In genomic region chr2:16249269-16250055, GRCh38 we compare ENCODE assay signal across 23 cellular contexts.
DNase-seq lines count a peak whose midpoint lies in the region; ATAC-seq and TF ChIP-seq lines count a peak whose summit lies in the region.
"Had no signal": no experiment of that assay in that cellular context is flagged by ENCODE, and none has a peak within 500 bp of the region (broad histone marks: within the 10 kb centered on the region; RNA-seq: fewer than 3 reads in every experiment).

No MANE protein-coding gene starts in this region.

- H3K4me3 Mint-ChIP-seq in type B pancreatic cell (peak overlapping the region; percentile 13), T-helper 17 cell (no peak overlapping the region)
- H3K4me3 Mint-ChIP-seq: CD14-positive monocyte, IgD-negative memory B cell had no signal

- ATAC-seq in T-helper 17 cell = no peak

- peaks cover 4% of the 10 kb centered on the region for H3K9me3 Mint-ChIP-seq in type B pancreatic cell

- DNase-seq in H7 = peak; percentile 49
- DNase-seq in SW480 (ENCODE audit: low spot score) = peak; percentile 23
- peak; percentile 34 for DNase-seq in iPS-NIHi11 (ENCODE audit: low spot score)
- DNase-seq in type B pancreatic cell (ENCODE audit: extremely low spot score, unreplicated experiment) = no peak
- DNase-seq in activated naive CD4-positive, alpha-beta T cell treated with anti-CD3 and anti-CD28 coated beads, Interleukin-2, amount 50 U/mL, for 16 hours = no peak
- DNase-seq in NCI-H510A (lab: John Stamatoyannopoulos, UW) = no peak
- no peak for DNase-seq in T-helper 17 cell
- DNase-seq: ACHN; DMS 273 treated with DMSO at 0.1 percent for 48 hours; GF-D8; Karpas-422; NCI-H1048; NCI-H1436; NCI-H1930; NCI-H2171; NCI-H446 treated with DMSO at 0.1 percent for 48 hours; NCI-H748 treated with DMSO at 0.1 percent for 48 hours; NK-92 treated with Interleukin-12 subunit alpha and Interleukin-12 subunit beta, amount 100 ng/mL, for 24 hours; SHP77 had no signal

- no peaks in the 10 kb centered on the region for H3K27me3 ChIP-seq in H7 (ENCODE audit: control insufficient read depth, insufficient read depth, low read length)

- peaks cover 50% of the 10 kb centered on the region for H3K4me1 Mint-ChIP-seq in type B pancreatic cell (ENCODE audit: unreplicated experiment)
- no peaks in the 10 kb centered on the region for H3K4me1 Mint-ChIP-seq in T-helper 17 cell
- H3K4me1 Mint-ChIP-seq: CD14-positive monocyte had no signal

- no peak for TF ChIP-seq CTCF in type B pancreatic cell (conservative IDR thresholded peaks at IDR 0.05)

- H3K27me3 Mint-ChIP-seq in type B pancreatic cell (peaks cover 9% of the 10 kb centered on the region), T-helper 17 cell (peaks cover 4% of the 10 kb centered on the region)

- no peak overlapping the region for H3K4me3 ChIP-seq in H7 (ENCODE audit: insufficient read depth, low read depth, low read length)
- H3K4me3 ChIP-seq: HAP-1, SK-N-MC had no signal

- peak overlapping the region; percentile 74 for H3K27ac Mint-ChIP-seq in type B pancreatic cell
- H3K27ac Mint-ChIP-seq in T-helper 17 cell = no peak overlapping the region
- H3K27ac Mint-ChIP-seq: IgD-negative memory B cell had no signal

- H3K9me3 ChIP-seq in T-helper 17 cell (ENCODE audit: control insufficient read depth, low read length, poor library complexity, severe bottlenecking) = no peaks in the 10 kb centered on the region
- H3K9me3 ChIP-seq: HAP-1 had no signal

- H3K36me3 ChIP-seq in H7 (replicated peaks; ENCODE audit: control insufficient read depth, insufficient read depth, low read length) = no peaks in the 10 kb centered on the region
- H3K36me3 ChIP-seq: HAP-1 had no signal

- H3K36me3 Mint-ChIP-seq in type B pancreatic cell (no peaks in the 10 kb centered on the region), T-helper 17 cell (ENCODE audit: low read depth) (no peaks in the 10 kb centered on the region)
- H3K36me3 Mint-ChIP-seq: CD14-positive monocyte, IgD-negative memory B cell had no signal

Comparison
In these comparisons a context has a peak if more than half of its experiments do, and no peak if none do; other contexts are left out.
1. DNase-seq: peak in H7 (single experiment), SW480 (single experiment) and iPS-NIHi11 (single experiment); none in type B pancreatic cell (single experiment), activated naive CD4-positive, alpha-beta T cell treated with anti-CD3 and anti-CD28 coated beads, Interleukin-2, amount 50 U/mL, for 16 hours (single experiment), NCI-H510A (single experiment) and T-helper 17 cell (0 of 3).